8 cellular contexts compared by ENCODE assay signal in the genomic region with DNA sequence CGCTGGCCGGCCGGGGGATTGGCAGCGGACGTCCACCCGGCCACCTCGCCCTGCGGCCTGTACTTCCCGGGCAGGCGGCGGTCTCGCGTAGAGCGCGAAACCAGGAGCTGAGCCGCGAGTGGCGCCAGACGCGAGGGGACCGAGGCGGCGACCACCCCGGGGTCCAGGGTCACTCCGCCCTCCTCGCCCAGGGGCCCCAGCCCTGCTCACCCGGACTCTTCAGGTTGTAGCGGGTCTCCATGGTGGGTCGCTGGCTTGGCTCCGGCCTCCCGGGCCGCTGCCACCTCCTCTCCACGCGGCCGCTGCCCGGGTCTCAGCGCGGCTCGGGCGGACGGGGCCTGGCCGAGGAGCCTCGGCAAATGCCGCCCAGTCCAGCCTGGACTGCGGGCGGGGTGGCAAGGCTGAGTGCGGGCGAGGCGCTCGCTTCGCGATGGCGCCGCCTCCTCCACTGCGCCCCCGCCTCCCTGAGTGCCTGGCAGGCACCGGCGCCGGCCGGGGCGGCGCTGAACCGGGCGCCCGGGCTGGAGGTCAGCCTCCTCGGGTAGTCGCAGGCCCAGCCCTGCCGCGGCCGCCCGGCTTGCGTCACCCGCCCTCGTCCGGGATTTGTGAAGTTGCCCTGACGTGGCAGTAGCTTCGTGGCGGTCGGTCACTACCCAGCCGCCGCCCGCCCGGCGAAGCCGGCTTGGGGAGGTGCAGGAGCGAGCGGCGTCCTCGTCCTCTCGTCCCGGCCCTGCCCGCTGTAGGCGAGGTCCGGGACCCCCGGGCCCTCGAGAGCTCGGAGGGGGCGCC. TPM values are rescaled to one million over a fixed set of nuclear protein-coding genes. Genes with fewer than 3 reads are reported as not detected.
DNase-seq lines count a peak whose midpoint lies in the region; ATAC-seq and TF ChIP-seq lines count a peak whose summit lies in the region.

A gene with protein sequence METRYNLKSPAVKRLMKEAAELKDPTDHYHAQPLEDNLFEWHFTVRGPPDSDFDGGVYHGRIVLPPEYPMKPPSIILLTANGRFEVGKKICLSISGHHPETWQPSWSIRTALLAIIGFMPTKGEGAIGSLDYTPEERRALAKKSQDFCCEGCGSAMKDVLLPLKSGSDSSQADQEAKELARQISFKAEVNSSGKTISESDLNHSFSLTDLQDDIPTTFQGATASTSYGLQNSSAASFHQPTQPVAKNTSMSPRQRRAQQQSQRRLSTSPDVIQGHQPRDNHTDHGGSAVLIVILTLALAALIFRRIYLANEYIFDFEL (minus strand): TSS at position 394 of the 789 bp plus-strand sequence. CDS start 153 bp downstream, at position 241.

- TF ChIP-seq CTCF in IMR-90 (conservative IDR thresholded peaks at IDR 0.05; ENCODE audit: low read depth, low read length) (no peak), osteoblast (IDR thresholded peaks at IDR 0.05; ENCODE audit: extremely low read depth, low read depth, low read length) (no peak)

- peak within 1 kb of the TSS; percentile 85 for H3K27ac ChIP-seq in IMR-90 (ENCODE audit: insufficient read depth, low read length)
- peak within 1 kb of the TSS; percentile 90 for H3K27ac ChIP-seq in osteoblast (ENCODE audit: low read depth, low read length)
- H3K27ac ChIP-seq in temporal lobe (ENCODE audit: low read depth, low read length) = peak within 1 kb of the TSS; percentile 82

- BruUV-seq in IMR-90 (replicated peaks; lab: Mats Ljungman, UMichigan) = no TSS peak

- DNase-seq in DMS114 treated with DMSO at 0.1 percent for 48 hours (lab: John Stamatoyannopoulos, UW; ENCODE audit: unreplicated experiment) (peak; percentile 19), IMR-90 (peak; percentile 94), glomerular endothelial cell (ENCODE audit: extremely low read depth, low read depth, low spot score) (no peak), osteoblast (ENCODE audit: insufficient read length, low spot score, missing footprints) (peak; percentile 98)
- peak; percentile 73 to 88 for DNase-seq in activated naive CD4-positive, alpha-beta T cell treated with anti-CD3 and anti-CD28 coated beads, Interleukin-2, amount 50 U/mL, for 72 hours (ENCODE audit: low spot score in 2 of 2)

- peak within 1 kb of the TSS; percentile 98 for H3K23ac ChIP-seq in IMR-90 (ENCODE audit: low read depth, low read length)

- H3K36me3 ChIP-seq in IMR-90 (ENCODE audit: control insufficient read depth, insufficient read depth, low read length) (no peaks in the 10 kb centered on the region), osteoblast (ENCODE audit: insufficient read depth, low read length) (no peaks in the 10 kb centered on the region)

- POLR2A ChIA-PET in IMR-90 (lab: Charles Lee; ENCODE audit: unreplicated experiment) = no interaction called here

- peaks cover 31% of the 10 kb centered on the region; the same call in 1 of the 2 replicates for H4K20me1 ChIP-seq in IMR-90 (ENCODE audit: insufficient read depth, low read length)
- H4K20me1 ChIP-seq in osteoblast (ENCODE audit: insufficient read depth, low read length) = peaks cover 37% of the 10 kb centered on the region

- peak; percentile 97 for TF ChIP-seq POLR2A in IMR-90 (IDR thresholded peaks at IDR 0.05; ENCODE audit: low read depth, low read length)

- no peak within 1 kb of the TSS for H2BK20ac ChIP-seq in IMR-90 (ENCODE audit: low read depth, low read length)

- TF ChIP-seq RAD21 in IMR-90 (IDR thresholded peaks at IDR 0.05; ENCODE audit: low read length) = no peak

- H3K4me2 ChIP-seq in IMR-90 (ENCODE audit: low read depth, low read length) = peak within 1 kb of the TSS; percentile 94
- H3K4me2 ChIP-seq in osteoblast (ENCODE audit: insufficient read depth, low read length) = peak within 1 kb of the TSS; percentile 95

- H3K9me3 Mint-ChIP-seq in activated naive CD4-positive, alpha-beta T cell treated with anti-CD3 and anti-CD28 coated beads, Interleukin-2, amount 50 U/mL, for 72 hours = no peaks in the 10 kb centered on the region

- ATAC-seq in GM21423 (IDR thresholded peaks at IDR 0.05; ENCODE audit: unreplicated experiment) = peak; percentile 41
- ATAC-seq in IMR-90 (ENCODE audit: low read depth) = peak; percentile 96
- peak; percentile 96 for ATAC-seq in SK-N-SH treated with all-trans-retinoic acid at 6 μM for 48 hours
- peak; percentile 91 for ATAC-seq in activated naive CD4-positive, alpha-beta T cell treated with anti-CD3 and anti-CD28 coated beads, Interleukin-2, amount 50 U/mL, for 72 hours

- dilution Hi-C loops in IMR-90 (cut with HindIII; ENCODE audit: low sequenced_read_pairs, unreplicated experiment) = no loop called here

- peak within 1 kb of the TSS; percentile 96 for H3K9ac ChIP-seq in IMR-90 (ENCODE audit: low read depth, low read length)

- H2AFZ ChIP-seq in IMR-90 (replicated peaks; ENCODE audit: low read length, poor library complexity) (peak within 1 kb of the TSS; percentile 92), osteoblast (ENCODE audit: low read length) (peak within 1 kb of the TSS; percentile 92)

- H3K9me1 ChIP-seq in IMR-90 (ENCODE audit: insufficient read depth, low read length) = peaks cover 12% of the 10 kb centered on the region

- peak within 1 kb of the TSS; percentile 81 for H4K91ac ChIP-seq in IMR-90 (ENCODE audit: insufficient read depth, low read depth, low read length)

- peak within 1 kb of the TSS; percentile 75 for H2BK5ac ChIP-seq in IMR-90 (ENCODE audit: low read depth, low read length, poor library complexity, severe bottlenecking)

- peaks cover 50% of the 10 kb centered on the region for H3K79me2 ChIP-seq in osteoblast (ENCODE audit: insufficient read depth, low read length)

- peaks cover 8 to 36% of the 10 kb centered on the region in 2 experiments; a peak in 3 of 4 replicates for H3K79me1 ChIP-seq in IMR-90 (ENCODE audit: low read depth in 1 of 2, low read length in 2 of 2)

- H3K18ac ChIP-seq in IMR-90 (ENCODE audit: low read depth, low read length) = peak within 1 kb of the TSS; percentile 59

- WGBS in IMR-90 (ENCODE audit: extremely low coverage in 2 of 2, insufficient read length in 1 of 2), 2 experiments = 0% methylated on average over 48 of the region's 98 CpGs; no CpG with 5 or more reads in 1 of the 2 experiments

- H4K5ac ChIP-seq in IMR-90 (ENCODE audit: low read depth, low read length) = peak within 1 kb of the TSS; percentile 89

- H3K4ac ChIP-seq in IMR-90 (ENCODE audit: low read depth, low read length) = peak within 1 kb of the TSS; percentile 96

- H2AK5ac ChIP-seq in IMR-90 (ENCODE audit: low read depth, low read length) = peak within 1 kb of the TSS; percentile 91

- in situ Hi-C loops in IMR-90 (cut with MboI; ENCODE audit: low sequenced_read_pairs) = loop anchor here (25.0 kb wide), 2 partner anchors 215 to 365 kb away; a partner anchor contains a TSS

- H3K9me3 ChIP-seq in IMR-90 (ENCODE audit: control insufficient read depth, insufficient read depth, low read length) (no peaks in the 10 kb centered on the region), osteoblast (ENCODE audit: low read depth, low read length) (no peaks in the 10 kb centered on the region)

- peak within 1 kb of the TSS; percentile 94 to 98 for H3K27ac Mint-ChIP-seq in activated naive CD4-positive, alpha-beta T cell treated with anti-CD3 and anti-CD28 coated beads, Interleukin-2, amount 50 U/mL, for 72 hours

- H3K27me3 ChIP-seq in IMR-90 (ENCODE audit: control insufficient read depth, insufficient read depth, low read length) = no peaks in the 10 kb centered on the region
- peaks cover 9% of the 10 kb centered on the region for H3K27me3 ChIP-seq in osteoblast (ENCODE audit: insufficient read depth, low read length)

- H4K8ac ChIP-seq in IMR-90 (ENCODE audit: low read depth in 2 of 2, low read length in 2 of 2) = peak within 1 kb of the TSS; percentile 91 to 99

- CTCF ChIA-PET in IMR-90 (lab: Yijun Ruan, JAX) = no interaction called here

- peak within 1 kb of the TSS; percentile 90 for H3K56ac ChIP-seq in IMR-90 (ENCODE audit: extremely low read depth, insufficient read depth, low read length)

- H3K4me1 ChIP-seq in IMR-90 (ENCODE audit: control insufficient read depth, insufficient read depth, low read length) (peaks cover 9% of the 10 kb centered on the region), osteoblast (ENCODE audit: insufficient read depth, low read length) (peaks cover 22% of the 10 kb centered on the region)

- H3K36me3 Mint-ChIP-seq in activated naive CD4-positive, alpha-beta T cell treated with anti-CD3 and anti-CD28 coated beads, Interleukin-2, amount 50 U/mL, for 72 hours = peaks cover 7 to 15% of the 10 kb centered on the region in 2 donors

- intact Hi-C loops in IMR-90 (cut with micrococcal nuclease) = loop anchor here (5.0 kb wide), 2 partner anchors 270 to 370 kb away; a partner anchor contains a TSS

- H3K4me3 ChIP-seq in IMR-90 (ENCODE audit: insufficient read depth, low read depth, low read length) = peak within 1 kb of the TSS; percentile 99
- H3K4me3 ChIP-seq in osteoblast (ENCODE audit: insufficient read depth, low read length) = peak within 1 kb of the TSS; percentile 98

- peak within 1 kb of the TSS; percentile 94 for H3K14ac ChIP-seq in IMR-90 (replicated peaks; ENCODE audit: low read depth, low read length)

- no peak within 1 kb of the TSS for H2BK15ac ChIP-seq in IMR-90 (ENCODE audit: low read depth, low read length)

- H2AK9ac ChIP-seq in IMR-90 (replicated peaks; ENCODE audit: low read depth, low read length, poor library complexity) = peak within 1 kb of the TSS; percentile 92

- H2BK120ac ChIP-seq in IMR-90 (ENCODE audit: low read depth, low read length) = peak within 1 kb of the TSS; percentile 59; the same call in 1 of the 2 replicates

TF ChIP-seq in IMR-90, 13 proteins besides CTCF, POLR2A, EP300 and RAD21 (continues in another document):
- TF ChIP-seq CHD1 (IDR thresholded peaks at IDR 0.05; ENCODE audit: low read depth, low read length) = no peak; the same call in 1 of the 2 replicates

TF ChIP-seq in SK-N-SH treated with all-trans-retinoic acid at 6 μM for 48 hours, 23 proteins besides CTCF, POLR2A, EP300 and RAD21 (continues in another document):
- 0 out of 2 replicates have a peak, but pooled peaks have one; percentile 9 for TF ChIP-seq ZNF70 (CRISPR knock-in tag; IDR thresholded peaks at IDR 0.05)
- no peak for TF ChIP-seq ZFP30 (CRISPR knock-in tag; IDR thresholded peaks at IDR 0.05)
- no peak for TF ChIP-seq RARB (CRISPR knock-in tag; IDR thresholded peaks at IDR 0.05)
- TF ChIP-seq ZFP3 (CRISPR knock-in tag; IDR thresholded peaks at IDR 0.05) = 0 out of 2 replicates have a peak, but pooled peaks have one; percentile 47
- no peak for TF ChIP-seq ISL1 (CRISPR knock-in tag; IDR thresholded peaks at IDR 0.05)
- TF ChIP-seq GLIS3 (CRISPR knock-in tag; IDR thresholded peaks at IDR 0.05) = 0 out of 2 replicates have a peak, but pooled peaks have one; percentile 20
- TF ChIP-seq ARNTL (CRISPR knock-in tag; IDR thresholded peaks at IDR 0.05; ENCODE audit: borderline replicate concordance, low read depth) = no peak
- no peak for TF ChIP-seq ZC3H10 (CRISPR knock-in tag; IDR thresholded peaks at IDR 0.05)

RNA-seq across cellular contexts. Expression of the gene that starts here (rescaled TPM):
- total RNA-seq in IMR-90 (2012; rRNA removed) = 35.3 and 37.8 TPM in 2 replicates
- 19.8 and 20.9 TPM in 2 replicates for polyA plus RNA-seq in IMR-90 (2012; rRNA removed)
- 7.4 and 9.8 TPM in 2 replicates for polyA plus RNA-seq in IMR-90 (2012; cell fraction: cytosol; rRNA removed)
- polyA plus RNA-seq in IMR-90 (2012; cell fraction: nucleus; rRNA removed; ENCODE audit: low replicate concordance) = 3.3 and 14.2 TPM in 2 replicates
- 10 to 100 TPM; 15.2 to 20.5 TPM for total RNA-seq in activated naive CD4-positive, alpha-beta T cell treated with anti-CD3 and anti-CD28 coated beads, Interleukin-2, amount 50 U/mL, for 72 hours
- 68.4 and 68.7 TPM in 2 replicates for total RNA-seq in glomerular endothelial cell
- 44.5 and 45.7 TPM in 2 replicates for total RNA-seq in osteoblast
- 42.8 TPM for total RNA-seq in temporal lobe

Comparison
In these comparisons a context has a peak if more than half of its experiments do, and no peak if none do; other contexts are left out.
1. ATAC-seq: peak in every context shown above with its lines; median percentile 96 in IMR-90; 96 in SK-N-SH treated with all-trans-retinoic acid at 6 μM for 48 hours; 91 in activated naive CD4-positive, alpha-beta T cell treated with anti-CD3 and anti-CD28 coated beads, Interleukin-2, amount 50 U/mL, for 72 hours; 41 in GM21423.